In the genomic region with DNA sequence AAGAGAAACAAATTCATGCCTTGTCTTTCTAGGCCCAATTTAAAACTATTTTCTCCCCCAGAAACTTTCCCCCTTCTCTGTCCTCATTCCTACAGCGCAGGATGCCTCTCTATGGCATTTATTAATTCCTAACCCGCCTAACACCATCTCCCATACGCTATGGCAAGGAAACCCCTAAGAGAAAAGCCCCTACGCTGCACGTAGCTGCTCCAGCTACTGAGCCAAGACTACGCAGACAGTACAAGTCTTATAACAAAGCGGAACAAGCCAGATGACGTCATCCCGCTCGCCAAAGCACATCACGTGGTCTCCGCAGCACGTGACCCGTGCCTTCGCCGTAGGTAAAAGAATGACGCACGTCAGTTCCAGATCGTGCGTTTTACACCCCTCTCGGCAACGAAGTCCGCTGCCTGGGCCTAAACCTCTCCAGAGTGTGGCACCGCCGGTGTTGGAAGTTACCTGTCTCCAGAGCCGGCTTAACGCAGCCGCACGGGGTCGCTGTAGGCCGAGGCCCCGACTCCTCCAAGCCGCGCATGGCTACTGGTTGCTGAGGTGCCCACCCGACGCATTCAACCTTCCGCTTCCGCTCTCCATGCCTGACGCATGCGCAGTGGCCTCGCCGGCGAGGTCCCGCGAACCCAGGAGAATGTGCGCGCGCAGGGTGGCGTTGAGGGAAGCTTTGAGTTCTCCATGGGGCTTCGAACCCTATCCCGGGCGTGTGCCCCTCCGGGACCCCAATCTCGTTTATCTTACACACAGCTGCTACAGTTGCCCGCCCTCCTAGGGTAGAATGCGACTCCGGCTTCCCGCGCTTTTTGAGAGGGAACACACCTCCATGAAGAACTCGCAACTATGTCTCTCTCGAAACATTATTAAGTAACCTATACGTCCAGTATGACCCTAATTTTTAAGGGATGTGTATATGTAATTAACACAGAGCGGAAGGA, we compare ENCODE assay signal across 8 cellular contexts. TPM values are rescaled to one million over a fixed set of nuclear protein-coding genes. Genes with fewer than 3 reads are reported as not detected.
DNase-seq lines count a peak whose midpoint lies in the region; ATAC-seq and TF ChIP-seq lines count a peak whose summit lies in the region.

A gene with protein sequence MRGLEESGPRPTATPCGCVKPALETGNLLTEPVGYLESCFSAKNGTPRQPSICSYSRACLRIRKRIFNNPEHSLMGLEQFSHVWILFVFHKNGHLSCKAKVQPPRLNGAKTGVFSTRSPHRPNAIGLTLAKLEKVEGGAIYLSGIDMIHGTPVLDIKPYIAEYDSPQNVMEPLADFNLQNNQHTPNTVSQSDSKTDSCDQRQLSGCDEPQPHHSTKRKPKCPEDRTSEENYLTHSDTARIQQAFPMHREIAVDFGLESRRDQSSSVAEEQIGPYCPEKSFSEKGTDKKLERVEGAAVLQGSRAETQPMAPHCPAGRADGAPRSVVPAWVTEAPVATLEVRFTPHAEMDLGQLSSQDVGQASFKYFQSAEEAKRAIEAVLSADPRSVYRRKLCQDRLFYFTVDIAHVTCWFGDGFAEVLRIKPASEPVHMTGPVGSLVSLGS (minus strand): TSS at position 542 of the 947 bp plus-strand sequence. CDS start 7 bp downstream, at position 535.

- peak; percentile 94 to 96 for ATAC-seq in natural killer cell treated with Interleukin-12 subunit alpha and Interleukin-12 subunit beta and Interleukin-15 and Interleukin-18, amount 100 ng/mL, for 72 hours
- ATAC-seq in stimulated activated naive CD8-positive, alpha-beta T cell treated with anti-CD3 and anti-CD28 coated beads, Interleukin-15, Interleukin-2, amounts not matched to agents 100 U/mL and 50 U/mL, for 24 hours: peak; percentile 86

- H3K4me1 Mint-ChIP-seq in activated T-helper 2 cell treated with anti-CD3 and anti-CD28 coated beads, Interferon-gamma antibody, Interleukin-2, Interleukin-4, amounts not matched to agents 10 μg/mL and 5 μg/mL and 100 μg/mL, durations not matched to agents 14 hours and 24 hours and 36 hours (ENCODE audit: low read depth): peaks cover 42% of the 10 kb centered on the region
- peaks cover 19 to 44% of the 10 kb centered on the region in 2 donors for H3K4me1 Mint-ChIP-seq in natural killer cell treated with Interleukin-12 subunit alpha and Interleukin-12 subunit beta and Interleukin-15 and Interleukin-18, amount 100 ng/mL, for 72 hours (ENCODE audit: low read depth in 2 of 2)

- H3K9me3 Mint-ChIP-seq in activated T-helper 2 cell treated with anti-CD3 and anti-CD28 coated beads, Interferon-gamma antibody, Interleukin-2, Interleukin-4, amounts not matched to agents 10 μg/mL and 5 μg/mL and 100 μg/mL, durations not matched to agents 14 hours and 24 hours and 36 hours: no peaks in the 10 kb centered on the region
- H3K9me3 Mint-ChIP-seq in natural killer cell treated with Interleukin-12 subunit alpha and Interleukin-12 subunit beta and Interleukin-15 and Interleukin-18, amount 100 ng/mL, for 72 hours: no peaks in the 10 kb centered on the region

- POLR2A ChIA-PET in RWPE1 (lab: Yijun Ruan, JAX; ENCODE audit: low non-redundant PET): interaction anchor here (0.6 to 1.4 kb wide), 11 partner anchors 42 to 334 kb away, joined by 3 to 14 read pairs (median 4); a partner anchor contains a TSS

- peaks cover 8% of the 10 kb centered on the region for H3K36me3 Mint-ChIP-seq in activated T-helper 2 cell treated with anti-CD3 and anti-CD28 coated beads, Interferon-gamma antibody, Interleukin-2, Interleukin-4, amounts not matched to agents 10 μg/mL and 5 μg/mL and 100 μg/mL, durations not matched to agents 14 hours and 24 hours and 36 hours (ENCODE audit: low read depth)
- no peaks in the 10 kb centered on the region for H3K36me3 Mint-ChIP-seq in natural killer cell treated with Interleukin-12 subunit alpha and Interleukin-12 subunit beta and Interleukin-15 and Interleukin-18, amount 100 ng/mL, for 72 hours

- H3K27me3 Mint-ChIP-seq in activated T-helper 2 cell treated with anti-CD3 and anti-CD28 coated beads, Interferon-gamma antibody, Interleukin-2, Interleukin-4, amounts not matched to agents 10 μg/mL and 5 μg/mL and 100 μg/mL, durations not matched to agents 14 hours and 24 hours and 36 hours (ENCODE audit: low read depth): peaks cover 2% of the 10 kb centered on the region
- no peaks in the 10 kb centered on the region for H3K27me3 Mint-ChIP-seq in natural killer cell treated with Interleukin-12 subunit alpha and Interleukin-12 subunit beta and Interleukin-15 and Interleukin-18, amount 100 ng/mL, for 72 hours

- peak within 1 kb of the TSS; percentile 78 for H3K4me3 ChIP-seq in LNCaP clone FGC (ENCODE audit: low read depth, low read length)
- H3K4me3 ChIP-seq in fibroblast of pulmonary artery (replicated peaks; ENCODE audit: low read depth, low read length): peak within 1 kb of the TSS; percentile 73

- peak within 1 kb of the TSS; percentile 97 for H3K27ac ChIP-seq in RWPE1

- CTCF ChIA-PET in RWPE1 (lab: Yijun Ruan, JAX): interaction anchor here (0.5 to 2.8 kb wide), 13 partner anchors 14 to 925 kb away, joined by 3 to 18 read pairs (median 4); a partner anchor contains a TSS

- intact Hi-C loops in activated T-helper 2 cell treated with anti-CD3 and anti-CD28 coated beads, Interferon-gamma antibody, Interleukin-2, Interleukin-4, amounts not matched to agents 10 μg/mL and 5 μg/mL and 100 μg/mL, durations not matched to agents 14 hours and 24 hours and 36 hours (cut with micrococcal nuclease): loop anchor here (1.0 to 10.0 kb wide), 5 partner anchors 17 to 333 kb away; a partner anchor contains a TSS

- TF ChIP-seq CTCF in LNCaP clone FGC (IDR thresholded peaks at IDR 0.05; ENCODE audit: control insufficient read depth, extremely low read depth, insufficient read depth) (peak; percentile 56), RWPE1 (conservative IDR thresholded peaks at IDR 0.05; ENCODE audit: low read depth) (peak; percentile 97), fibroblast of pulmonary artery (IDR thresholded peaks at IDR 0.05; ENCODE audit: low read length, missing control alignments) (peak; percentile 51)

- DNase-seq in ELR (ENCODE audit: low read depth) (peak; percentile 99), H4 (ENCODE audit: low spot score) (peak; percentile 98), LNCaP clone FGC (ENCODE audit: low read depth) (peak; percentile 97), RWPE1 (ENCODE audit: low spot score) (peak; percentile 99), fibroblast of pulmonary artery (ENCODE audit: low read depth) (peak; percentile 100)
- peak; percentile 96 for DNase-seq in activated T-helper 2 cell treated with anti-CD3 and anti-CD28 coated beads, Interferon-gamma antibody, Interleukin-2, Interleukin-4, amounts not matched to agents 10 μg/mL and 5 μg/mL and 100 μg/mL, durations not matched to agents 14 hours and 24 hours and 36 hours (ENCODE audit: low spot score)
- DNase-seq in natural killer cell treated with Interleukin-12 subunit alpha and Interleukin-12 subunit beta and Interleukin-15 and Interleukin-18, amount 100 ng/mL, for 72 hours (ENCODE audit: low spot score): peak; percentile 98
- peak; percentile 99 for DNase-seq in stimulated activated naive CD8-positive, alpha-beta T cell treated with anti-CD3 and anti-CD28 coated beads, Interleukin-15, Interleukin-2, amounts not matched to agents 100 U/mL and 50 U/mL, for 24 hours

- H3K4me3 Mint-ChIP-seq in activated T-helper 2 cell treated with anti-CD3 and anti-CD28 coated beads, Interferon-gamma antibody, Interleukin-2, Interleukin-4, amounts not matched to agents 10 μg/mL and 5 μg/mL and 100 μg/mL, durations not matched to agents 14 hours and 24 hours and 36 hours (ENCODE audit: low read depth): peak within 1 kb of the TSS; percentile 97
- peak within 1 kb of the TSS; percentile 89 for H3K4me3 Mint-ChIP-seq in natural killer cell treated with Interleukin-12 subunit alpha and Interleukin-12 subunit beta and Interleukin-15 and Interleukin-18, amount 100 ng/mL, for 72 hours

- H3K27ac Mint-ChIP-seq in activated T-helper 2 cell treated with anti-CD3 and anti-CD28 coated beads, Interferon-gamma antibody, Interleukin-2, Interleukin-4, amounts not matched to agents 10 μg/mL and 5 μg/mL and 100 μg/mL, durations not matched to agents 14 hours and 24 hours and 36 hours: peak within 1 kb of the TSS; percentile 100
- peak within 1 kb of the TSS; percentile 93 to 95 for H3K27ac Mint-ChIP-seq in natural killer cell treated with Interleukin-12 subunit alpha and Interleukin-12 subunit beta and Interleukin-15 and Interleukin-18, amount 100 ng/mL, for 72 hours

RNA-seq across cellular contexts. Expression of the gene that starts here (rescaled TPM):
- total RNA-seq in H4 (2014; rRNA removed; shearing (Covaris generic)): 16.6 and 19.1 TPM in 2 replicates
- total RNA-seq in activated T-helper 2 cell treated with anti-CD3 and anti-CD28 coated beads, Interferon-gamma antibody, Interleukin-2, Interleukin-4, amounts not matched to agents 10 μg/mL and 5 μg/mL and 100 μg/mL, durations not matched to agents 14 hours and 24 hours and 36 hours: 13.4 and 15.3 TPM in 2 replicates
- total RNA-seq in natural killer cell treated with Interleukin-12 subunit alpha and Interleukin-12 subunit beta and Interleukin-15 and Interleukin-18, amount 100 ng/mL, for 72 hours: 10 to 100 TPM; 13.8 to 18.2 TPM

Comparison
In these comparisons a context has a peak if more than half of its experiments do, and no peak if none do; other contexts are left out.
1. Peak in every context shown above with its lines: DNase-seq, ATAC-seq, H3K4me3 ChIP-seq and H3K27ac ChIP-seq.